8 cellular contexts compared by ENCODE assay signal in the genomic region with DNA sequence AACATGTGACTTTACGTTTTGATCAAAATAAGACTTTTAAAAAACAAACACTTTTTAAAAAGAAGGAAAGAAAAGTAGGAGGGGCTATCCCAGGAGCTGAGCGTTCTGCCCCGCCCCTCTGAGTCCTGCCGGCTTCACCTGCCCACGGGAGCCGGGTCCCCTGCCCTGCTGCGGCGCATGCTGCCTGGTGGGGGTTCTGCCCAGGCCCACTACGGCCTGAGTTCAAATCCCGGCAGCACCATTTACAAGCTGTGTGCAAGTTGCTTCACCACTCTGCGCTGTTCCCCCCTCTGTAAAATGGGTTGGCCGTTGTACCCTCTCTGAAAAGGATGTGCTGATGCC. TPM values are rescaled to one million over a fixed set of nuclear protein-coding genes. Genes with fewer than 3 reads are reported as not detected.
DNase-seq lines count a peak whose midpoint lies in the region; ATAC-seq and TF ChIP-seq lines count a peak whose summit lies in the region.

No MANE protein-coding gene starts in this region.

- no peaks in the 10 kb centered on the region for H3F3A ChIP-seq in PC-3 (ENCODE audit: low read length, unreplicated experiment)

- H3K27ac ChIP-seq in CD4-positive, alpha-beta T cell (ENCODE audit: low read depth, low read length), result no peak overlapping the region
- no peak overlapping the region for H3K27ac ChIP-seq in PC-3 (ENCODE audit: low read length)
- H3K27ac ChIP-seq in esophagus squamous epithelium, result peak overlapping the region; percentile 88 to 95 (median 94)

- H3K4me1 ChIP-seq in PC-3 (ENCODE audit: insufficient read depth, low read length) (peaks cover 8% of the 10 kb centered on the region), esophagus squamous epithelium (peaks cover 50 to 98% (median 83%) of the 10 kb centered on the region in 3 donors)

- no peak overlapping the region for H3K27ac Mint-ChIP-seq in CD4-positive, alpha-beta T cell
- no peak overlapping the region for H3K27ac Mint-ChIP-seq in neural crest cell (ENCODE audit: unreplicated experiment)

- H3K36me3 Mint-ChIP-seq in CD4-positive, alpha-beta T cell (ENCODE audit: low read depth), result no peaks in the 10 kb centered on the region
- no peaks in the 10 kb centered on the region for H3K36me3 Mint-ChIP-seq in neural crest cell (ENCODE audit: low read depth)

- no peaks in the 10 kb centered on the region for H4K20me1 ChIP-seq in PC-3 (ENCODE audit: low read length)

- intact Hi-C loops in CD4-positive, alpha-beta T cell (cut with DNase I, micrococcal nuclease), result no loop called here
- intact Hi-C loops in PC-3 (cut with micrococcal nuclease) (no loop called here), esophagus squamous epithelium (cut with DNase I) (no loop called here)

- H3K4me2 ChIP-seq in PC-3 (ENCODE audit: low read length), result peak overlapping the region; percentile 89

- ATAC-seq in CD4-positive, alpha-beta T cell (ENCODE audit: poor library complexity), result no peak
- ATAC-seq in PC-3, result peak; percentile 50
- ATAC-seq in HG03378 (IDR thresholded peaks at IDR 0.05; ENCODE audit: unreplicated experiment), result no peak
- ATAC-seq in HG02973 (IDR thresholded peaks at IDR 0.05; ENCODE audit: unreplicated experiment), result no peak
- no peak for ATAC-seq in GM18861 (IDR thresholded peaks at IDR 0.05; ENCODE audit: unreplicated experiment)

- H3K36me3 ChIP-seq in PC-3 (ENCODE audit: low read depth, low read length) (no peaks in the 10 kb centered on the region), esophagus squamous epithelium (peaks cover 0 to 26% (median 18%) of the 10 kb centered on the region in 3 donors)

- H3K9me3 ChIP-seq in CD4-positive, alpha-beta T cell (ENCODE audit: control insufficient read depth, low read length), result no peaks in the 10 kb centered on the region
- H3K9me3 ChIP-seq in PC-3 (ENCODE audit: low read length) (no peaks in the 10 kb centered on the region), esophagus squamous epithelium (no peaks in the 10 kb centered on the region)

- peaks cover 13% of the 10 kb centered on the region for H3K27me3 ChIP-seq in CD4-positive, alpha-beta T cell (ENCODE audit: control insufficient read depth, insufficient read depth, low read length)
- H3K27me3 ChIP-seq in PC-3 (ENCODE audit: low read length), result no peaks in the 10 kb centered on the region
- no peaks in the 10 kb centered on the region for H3K27me3 ChIP-seq in esophagus squamous epithelium

- no peaks in the 10 kb centered on the region for H3K79me2 ChIP-seq in PC-3 (ENCODE audit: low read length)

- DNase-seq in CD4-positive, alpha-beta T cell, result peak in 1 of 10 experiments; percentile 20
- DNase-seq in PC-3 (no peak), esophagus squamous epithelium (lab: John Stamatoyannopoulos, UW) (no peak), neural crest cell (ENCODE audit: low read depth, low spot score) (no peak), NOMO-1 treated with DMSO at 0.1 percent for 48 hours (lab: John Stamatoyannopoulos, UW; ENCODE audit: unreplicated experiment) (no peak)

- H3K4me1 Mint-ChIP-seq in CD4-positive, alpha-beta T cell (ENCODE audit: low read depth), result peaks cover 17% of the 10 kb centered on the region
- H3K4me1 Mint-ChIP-seq in neural crest cell, result peaks cover 48% of the 10 kb centered on the region

- H3K4me3 Mint-ChIP-seq in CD4-positive, alpha-beta T cell, result peak overlapping the region; percentile 80
- H3K4me3 Mint-ChIP-seq in neural crest cell, result peak overlapping the region; percentile 77

- H3K9ac ChIP-seq in PC-3 (ENCODE audit: low read length), result no peak overlapping the region

- CTCF ChIA-PET in CD4-positive, alpha-beta T cell (lab: Charles Lee), result interaction anchor here (0.5 to 1.5 kb wide), 2 partner anchors 21 to 87 kb away, joined by 3 read pairs; no protein-coding TSS in a partner anchor
- CTCF ChIA-PET in PC-3 (lab: Charles Lee), result interaction anchor here (1.0 kb wide), 1 partner anchor 20 kb away, joined by 3 read pairs; no protein-coding TSS in a partner anchor

- no TSS peak for BruUV-seq in PC-3 (replicated peaks; lab: Mats Ljungman, UMichigan)

- no peak for TF ChIP-seq POLR2A in esophagus squamous epithelium (IDR thresholded peaks at IDR 0.05)

- H2AFZ ChIP-seq in PC-3 (ENCODE audit: low read length), result peak overlapping the region; percentile 82

- H3K27me3 Mint-ChIP-seq in CD4-positive, alpha-beta T cell, result peaks cover 24% of the 10 kb centered on the region
- H3K27me3 Mint-ChIP-seq in neural crest cell (ENCODE audit: low read depth), result peaks cover 8% of the 10 kb centered on the region

- H3K9me2 ChIP-seq in PC-3 (replicated peaks; ENCODE audit: low read length), result no peaks in the 10 kb centered on the region

- POLR2A ChIA-PET in CD4-positive, alpha-beta T cell (lab: Charles Lee), result no interaction called here
- POLR2A ChIA-PET in PC-3 (lab: Charles Lee; ENCODE audit: unreplicated experiment), result interaction anchor here (0.5 kb wide), 1 partner anchor 12 kb away, joined by 4 read pairs; no protein-coding TSS in a partner anchor

- 9 to 19% methylated on average over 12 of the region's 12 CpGs for WGBS in esophagus squamous epithelium, 2 donors

- no peak for TF ChIP-seq CTCF in CD4-positive, alpha-beta T cell (IDR thresholded peaks at IDR 0.05)
- TF ChIP-seq CTCF in PC-3 (conservative IDR thresholded peaks at IDR 0.05; ENCODE audit: low read depth, low read length), result no peak
- no peak for TF ChIP-seq CTCF in esophagus squamous epithelium (IDR thresholded peaks at IDR 0.05)
- TF ChIP-seq CTCF in neural crest cell (conservative IDR thresholded peaks at IDR 0.05), result no peak

- H3K4me3 ChIP-seq in PC-3 (ENCODE audit: low read length), result peak overlapping the region; percentile 68
- peak overlapping the region; percentile 46 to 82 (median 66) for H3K4me3 ChIP-seq in esophagus squamous epithelium

- H3K9me3 Mint-ChIP-seq in CD4-positive, alpha-beta T cell, result no peaks in the 10 kb centered on the region
- H3K9me3 Mint-ChIP-seq in neural crest cell, result no peaks in the 10 kb centered on the region

RNA-seq across cellular contexts. Expression of gene GSN, which starts 31.1 kb away (rescaled TPM):
- 1 to 10 TPM; 2.6 to 2.7 TPM for total RNA-seq in CD4-positive, alpha-beta T cell
- total RNA-seq in PC-3 (2014; rRNA removed) (36.5 and 40.3 TPM in 2 replicates), esophagus squamous epithelium (1,000 to 10,000 TPM in 2 of 4 donors, 100 to 1,000 TPM in 2; 287 to 1,151 (median 926) TPM), neural crest cell (77.2 and 84.7 TPM in 2 replicates)

Comparison
In these comparisons a context has a peak if more than half of its experiments do, and no peak if none do; other contexts are left out.
1. H3K27ac ChIP-seq: peak in esophagus squamous epithelium (4 of 4); none in CD4-positive, alpha-beta T cell (single experiment) and PC-3 (single experiment).
2. RNA of gene GSN, which starts 31.1 kb away (total RNA-seq): 287 to 1,151 TPM in esophagus squamous epithelium, 77.2 to 84.7 TPM in neural crest cell and 36.5 to 40.3 TPM in PC-3; 2.6 to 2.7 TPM in CD4-positive, alpha-beta T cell; every median in the first group is over 10 times any median in the second.